8 cellular contexts compared by ENCODE assay signal in genomic region chr10:73810358-73810734, GRCh38. TPM values are rescaled to one million over a fixed set of nuclear protein-coding genes. Genes with fewer than 3 reads are reported as not detected.
A peak's percentile ranks its signal among the peaks of the same experiment; 100 is the strongest.
DNase-seq lines count a peak whose midpoint lies in the region; ATAC-seq, FAIRE-seq and TF ChIP-seq lines count a peak whose summit lies in the region.

No MANE protein-coding gene starts in this region.

- peaks cover 5% of the 10 kb centered on the region for H3K36me3 Mint-ChIP-seq in glutamatergic neuron (ENCODE audit: unreplicated experiment)

- H3K27ac ChIP-seq in HEK293 (ENCODE audit: extremely low read depth, low read depth, low read length) (no peak overlapping the region), VCaP (peak overlapping the region; percentile 84), spleen (peak overlapping the region; percentile 90 to 100 (median 98))

- TF ChIP-seq POLR2A in spleen (IDR thresholded peaks at IDR 0.05) (no peak), H54 (IDR thresholded peaks at IDR 0.05; ENCODE audit: low read depth, low read length) (no peak)

- DNase-seq in glutamatergic neuron, result no peak
- no peak for DNase-seq in spleen
- DNase-seq in H4 (ENCODE audit: low spot score), result no peak
- no peak for DNase-seq in H54 (ENCODE audit: insufficient read length, low spot score)

- WGBS in spleen, 5 donors, result 44 to 71% (median 49%) methylated on average over 7 of the region's 7 CpGs

- ATAC-seq in HG03280 (IDR thresholded peaks at IDR 0.05; ENCODE audit: unreplicated experiment), result no peak
- no peak for ATAC-seq in HG02840 (IDR thresholded peaks at IDR 0.05; ENCODE audit: low FRiP score, unreplicated experiment)

- no peak for FAIRE-seq in H54 (lab: Jason Lieb, UNC)

- peaks cover 4% of the 10 kb centered on the region for H3K27me3 Mint-ChIP-seq in glutamatergic neuron (ENCODE audit: unreplicated experiment)

- POLR2A ChIA-PET in HEK293 (lab: Yijun Ruan, JAX), result interaction anchor here (0.7 to 3.0 kb wide), 7 partner anchors 10 to 80 kb away, joined by 3 to 15 read pairs (median 4); partner anchors contain the start of genes CHCHD1 and ZSWIM8

- H3K36me3 ChIP-seq in HEK293 (ENCODE audit: control insufficient read depth in 2 of 2, insufficient read depth in 1 of 2, low read length in 2 of 2), result peaks cover 11 to 61% of the 10 kb centered on the region in 2 experiments; a peak in 2 of 3 replicates
- H3K36me3 ChIP-seq in spleen, result peaks cover 0 to 76% (median 44%) of the 10 kb centered on the region in 6 donors

- peaks cover 1% of the 10 kb centered on the region for H3K4me1 Mint-ChIP-seq in glutamatergic neuron (ENCODE audit: low read depth, unreplicated experiment)

- H3K4me3 Mint-ChIP-seq in glutamatergic neuron (ENCODE audit: unreplicated experiment), result peak overlapping the region; percentile 85

- no peak for TF ChIP-seq CTCF in HEK293 (tag by site-specific recombination; IDR thresholded peaks at IDR 0.05)
- no peak for TF ChIP-seq CTCF in VCaP (conservative IDR thresholded peaks at IDR 0.05)
- no peak for TF ChIP-seq CTCF in glutamatergic neuron (IDR thresholded peaks at IDR 0.05; ENCODE audit: partially characterized antibody, unreplicated experiment)
- TF ChIP-seq CTCF in spleen (IDR thresholded peaks at IDR 0.05 in 8 of 11, conservative IDR thresholded peaks at IDR 0.05 in 3 of 11), result no peak

- H3K4me1 ChIP-seq in HEK293 (ENCODE audit: control insufficient read depth, insufficient read depth, low read length) (no peaks in the 10 kb centered on the region), spleen (peaks cover 18 to 80% (median 52%) of the 10 kb centered on the region in 6 donors)

- no peaks in the 10 kb centered on the region for H3K27me3 ChIP-seq in spleen (replicated peaks in 1 of 7)

- H3K4me3 ChIP-seq in HEK293 (ENCODE audit: low read depth, low read length) (peak overlapping the region; percentile 78), spleen (peak overlapping the region; percentile 68 to 98 (median 89))

- H3K9me3 Mint-ChIP-seq in glutamatergic neuron (ENCODE audit: unreplicated experiment), result peaks cover 10% of the 10 kb centered on the region

- intact Hi-C loops in spleen (cut with DNase I; ENCODE audit: low total_unique reads), result no loop called here

- no peaks in the 10 kb centered on the region for H3K9me3 ChIP-seq in HEK293 (ENCODE audit: control insufficient read depth, insufficient read depth, low read depth, low read length)
- H3K9me3 ChIP-seq in spleen, result no peaks in the 10 kb centered on the region

- H3K27ac Mint-ChIP-seq in glutamatergic neuron (ENCODE audit: unreplicated experiment), result peak overlapping the region; percentile 52

- CTCF ChIA-PET in HEK293 (lab: Yijun Ruan, JAX), result interaction anchor here (0.6 kb wide), 2 partner anchors 457 to 1919 kb away, joined by 3 to 4 read pairs; no protein-coding TSS in a partner anchor

TF ChIP-seq in HEK293, 187 proteins besides CTCF, POLR2A, EP300 and RAD21:
- TF ChIP-seq BCL11A (tag by site-specific recombination; IDR thresholded peaks at IDR 0.05; ENCODE audit: low read depth), result no peak
- no peak for TF ChIP-seq ZNF311 (tag by site-specific recombination; IDR thresholded peaks at IDR 0.05; ENCODE audit: borderline replicate concordance)
- TF ChIP-seq ZNF10 (tag by site-specific recombination; IDR thresholded peaks at IDR 0.05), result no peak
- TF ChIP-seq ZNF202 (tag by site-specific recombination; IDR thresholded peaks at IDR 0.05; ENCODE audit: borderline replicate concordance), result no peak
- TF ChIP-seq ZNF366 (tag by site-specific recombination; conservative IDR thresholded peaks at IDR 0.05), result no peak
- no peak for TF ChIP-seq ZNF169 (tag by site-specific recombination; IDR thresholded peaks at IDR 0.05)
- TF ChIP-seq ZBTB10 (tag by site-specific recombination; IDR thresholded peaks at IDR 0.05), result no peak
- TF ChIP-seq ZNF174 (tag by site-specific recombination; IDR thresholded peaks at IDR 0.05), result no peak
- no peak for TF ChIP-seq BCL11B (tag by site-specific recombination; IDR thresholded peaks at IDR 0.05; ENCODE audit: low read depth)
- TF ChIP-seq ZNF37A (tag by site-specific recombination; IDR thresholded peaks at IDR 0.05), result no peak
- no peak for TF ChIP-seq ZNF132 (tag by site-specific recombination; IDR thresholded peaks at IDR 0.05; ENCODE audit: borderline replicate concordance)
- no peak for TF ChIP-seq BCL6B (tag by site-specific recombination; IDR thresholded peaks at IDR 0.05)
- TF ChIP-seq ZNF24 (tag by site-specific recombination; IDR thresholded peaks at IDR 0.05), result no peak
- no peak for TF ChIP-seq ZNF449 (tag by site-specific recombination; IDR thresholded peaks at IDR 0.05)

RNA-seq across cellular contexts. Expression of gene NDST2, which starts 1.1 kb away (rescaled TPM):
- total RNA-seq in glutamatergic neuron (ENCODE audit: unreplicated experiment), result 34.4 TPM
- total RNA-seq in spleen, result 100 to 1,000 TPM in 5 of 7 donors, 10 to 100 TPM in 2; 84.6 to 159 (median 117) TPM
- polyA plus RNA-seq in spleen, result 10 to 100 TPM; 10.9 to 21.7 (median 12.3) TPM
- 8.5 and 14.8 TPM in 2 replicates for total RNA-seq in H4 (2014; rRNA removed; shearing (Covaris generic))

RNA-seq across cellular contexts. Expression of gene ZSWIM8, which starts 24.9 kb away (rescaled TPM):
- total RNA-seq in glutamatergic neuron (ENCODE audit: unreplicated experiment) (165 TPM), spleen (100 to 1,000 TPM in 6 of 7 donors, 10 to 100 TPM in 1; 97.0 to 141 (median 129) TPM)
- 100 to 1,000 TPM in 2 of 3 donors, 10 to 100 TPM in 1; 51.5 to 109 (median 101) TPM for polyA plus RNA-seq in spleen
- 11.2 and 19.6 TPM in 2 replicates for total RNA-seq in H4 (2014; rRNA removed; shearing (Covaris generic))

RNA-seq across cellular contexts. Expression of gene CHCHD1, which starts 28.5 kb away (rescaled TPM):
- total RNA-seq in glutamatergic neuron (ENCODE audit: unreplicated experiment), result 30.9 TPM
- 10 to 100 TPM; 14.6 to 31.6 (median 18.3) TPM for total RNA-seq in spleen
- 10 to 100 TPM; 57.9 to 75.9 (median 73.1) TPM for polyA plus RNA-seq in spleen
- 82.5 and 100 TPM in 2 replicates for total RNA-seq in H4 (2014; rRNA removed; shearing (Covaris generic))
